In the genomic region with DNA sequence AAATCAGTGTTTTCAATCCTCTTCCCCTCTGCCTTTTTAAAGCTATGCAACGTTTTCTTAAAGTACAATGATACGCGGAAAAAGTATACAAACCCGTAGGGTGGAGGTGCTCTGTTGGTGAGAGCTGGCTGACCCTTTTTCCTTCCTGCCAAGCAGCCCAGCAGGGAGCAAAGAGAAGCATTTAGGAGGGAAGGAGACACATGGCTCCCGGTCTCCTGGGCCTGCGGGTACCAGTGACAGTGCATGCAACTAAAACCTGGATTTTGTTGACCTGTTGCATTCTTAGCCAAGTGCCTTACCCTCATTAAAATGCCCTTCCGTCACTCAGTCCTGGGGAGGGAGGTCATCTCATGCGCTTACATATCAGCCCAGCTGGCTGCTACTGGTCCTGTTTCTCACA, we compare ENCODE assay signal across 20 cellular contexts.
DNase-seq lines count a peak whose midpoint lies in the region; ATAC-seq and TF ChIP-seq lines count a peak whose summit lies in the region.
"Had no signal": no experiment of that assay in that cellular context is flagged by ENCODE, and none has a peak within 500 bp of the region (broad histone marks: within the 10 kb centered on the region; RNA-seq: fewer than 3 reads in every experiment).

No MANE protein-coding gene starts in this region.

- no peaks in the 10 kb centered on the region for H3K79me2 ChIP-seq in smooth muscle cell (ENCODE audit: low read depth)

- POLR2A ChIA-PET in WTC11 (lab: Charles Lee): no interaction called here

- H3K4me1 Mint-ChIP-seq in WTC11: peaks cover 48% of the 10 kb centered on the region
- peaks cover 57% of the 10 kb centered on the region for H3K4me1 Mint-ChIP-seq in glutamatergic neuron (ENCODE audit: low read depth, unreplicated experiment)

- peaks cover 22% of the 10 kb centered on the region for H3K4me1 ChIP-seq in smooth muscle cell (ENCODE audit: low read depth)

- no peaks in the 10 kb centered on the region for H3K36me3 ChIP-seq in smooth muscle cell (ENCODE audit: low read depth)
- H3K36me3 ChIP-seq: SJCRH30 had no signal

- H3K9me3 Mint-ChIP-seq in WTC11 (no peaks in the 10 kb centered on the region), glutamatergic neuron (ENCODE audit: unreplicated experiment) (peaks cover 4% of the 10 kb centered on the region)
- H3K9me3 Mint-ChIP-seq: CD8-positive, alpha-beta T cell had no signal

- H4K20me1 ChIP-seq in smooth muscle cell (ENCODE audit: low read depth): no peaks in the 10 kb centered on the region

- peak overlapping the region; percentile 90 for H3K27ac ChIP-seq in smooth muscle cell (ENCODE audit: low read depth)
- H3K27ac ChIP-seq: KMS-11 had no signal

- H3K36me3 Mint-ChIP-seq in WTC11: no peaks in the 10 kb centered on the region
- H3K36me3 Mint-ChIP-seq in glutamatergic neuron (ENCODE audit: unreplicated experiment): no peaks in the 10 kb centered on the region

- DNase-seq in NCI-H748 (lab: John Stamatoyannopoulos, UW; ENCODE audit: unreplicated experiment) (peak; percentile 45), NCI-H748 treated with DMSO at 0.1 percent for 48 hours (lab: John Stamatoyannopoulos, UW) (no peak), WTC11 (ENCODE audit: low spot score) (no peak), glutamatergic neuron (no peak), smooth muscle cell (lab: John Stamatoyannopoulos, UW; ENCODE audit: unreplicated experiment) (no peak), NCI-H1105 (lab: John Stamatoyannopoulos, UW) (no peak), NCI-H2081 (lab: John Stamatoyannopoulos, UW) (no peak)
- no peak for DNase-seq in stimulated activated CD4-positive, alpha-beta T cell treated with anti-CD3 and anti-CD28 coated beads, Interleukin-15, amount 100 ng/mL, for 24 hours
- DNase-seq: 8988T; CD8-positive, alpha-beta T cell; GOT3; NCI-H1048; NCI-H1694; NCI-H2107; NCI-H226; NCI-H524 treated with DMSO at 0.1 percent for 48 hours; PC-3; SJCRH30 had no signal

- ATAC-seq in WTC11: no peak
- ATAC-seq: CD8-positive, alpha-beta T cell; PC-3 had no signal

- H2AFZ ChIP-seq in smooth muscle cell (ENCODE audit: low read depth): no peak overlapping the region

- no peaks in the 10 kb centered on the region for H3K27me3 ChIP-seq in smooth muscle cell (ENCODE audit: low read depth)
- H3K27me3 ChIP-seq: SJCRH30 had no signal

- TF ChIP-seq CTCF in WTC11 (IDR thresholded peaks at IDR 0.05): no peak
- no peak for TF ChIP-seq CTCF in glutamatergic neuron (IDR thresholded peaks at IDR 0.05; ENCODE audit: partially characterized antibody, unreplicated experiment)
- TF ChIP-seq CTCF in smooth muscle cell (IDR thresholded peaks at IDR 0.05; ENCODE audit: borderline replicate concordance, insufficient read depth, poor library complexity, severe bottlenecking): no peak

- no peaks in the 10 kb centered on the region for H3K9me3 ChIP-seq in smooth muscle cell (replicated peaks; ENCODE audit: low read depth)
- H3K9me3 ChIP-seq: SJCRH30 had no signal

- CTCF ChIA-PET in WTC11 (lab: Charles Lee): interaction anchor here (1.6 kb wide), 1 partner anchor 14 kb away, joined by 4 read pairs; no protein-coding TSS in a partner anchor

- 94% methylated on average over 8 of the region's 8 CpGs for WGBS in smooth muscle cell (ENCODE audit: low lambda C conversion rate)

- no peak overlapping the region for H3K4me3 Mint-ChIP-seq in WTC11
- no peak overlapping the region for H3K4me3 Mint-ChIP-seq in glutamatergic neuron (ENCODE audit: unreplicated experiment)
- H3K4me3 Mint-ChIP-seq: CD8-positive, alpha-beta T cell had no signal

- peak overlapping the region; percentile 58; the same call in 1 of the 2 replicates for H3K27ac Mint-ChIP-seq in WTC11
- peak overlapping the region; percentile 73 for H3K27ac Mint-ChIP-seq in glutamatergic neuron (ENCODE audit: unreplicated experiment)
- H3K27ac Mint-ChIP-seq: CD8-positive, alpha-beta T cell had no signal

- H3K27me3 Mint-ChIP-seq in WTC11 (ENCODE audit: low read depth) (no peaks in the 10 kb centered on the region), glutamatergic neuron (ENCODE audit: unreplicated experiment) (no peaks in the 10 kb centered on the region)

- no peak overlapping the region for H3K4me3 ChIP-seq in smooth muscle cell
- H3K4me3 ChIP-seq: GM12878, SJCRH30 had no signal

- H3K4me2 ChIP-seq in smooth muscle cell: no peak overlapping the region
- H3K4me2 ChIP-seq: KMS-11 had no signal

- H3F3A ChIP-seq in smooth muscle cell (ENCODE audit: low read depth): peaks cover 6% of the 10 kb centered on the region

- no peak overlapping the region for H3K9ac ChIP-seq in smooth muscle cell (ENCODE audit: low read depth)
- H3K9ac ChIP-seq: KMS-11 had no signal

TF ChIP-seq in WTC11, 78 proteins besides CTCF, POLR2A, EP300 and RAD21:
- TF ChIP-seq JAZF1 (CRISPR knock-in tag; IDR thresholded peaks at IDR 0.05): no peak
- TF ChIP-seq NFATC4 (CRISPR knock-in tag; IDR thresholded peaks at IDR 0.05): no peak
- TF ChIP-seq, protein P1, sequence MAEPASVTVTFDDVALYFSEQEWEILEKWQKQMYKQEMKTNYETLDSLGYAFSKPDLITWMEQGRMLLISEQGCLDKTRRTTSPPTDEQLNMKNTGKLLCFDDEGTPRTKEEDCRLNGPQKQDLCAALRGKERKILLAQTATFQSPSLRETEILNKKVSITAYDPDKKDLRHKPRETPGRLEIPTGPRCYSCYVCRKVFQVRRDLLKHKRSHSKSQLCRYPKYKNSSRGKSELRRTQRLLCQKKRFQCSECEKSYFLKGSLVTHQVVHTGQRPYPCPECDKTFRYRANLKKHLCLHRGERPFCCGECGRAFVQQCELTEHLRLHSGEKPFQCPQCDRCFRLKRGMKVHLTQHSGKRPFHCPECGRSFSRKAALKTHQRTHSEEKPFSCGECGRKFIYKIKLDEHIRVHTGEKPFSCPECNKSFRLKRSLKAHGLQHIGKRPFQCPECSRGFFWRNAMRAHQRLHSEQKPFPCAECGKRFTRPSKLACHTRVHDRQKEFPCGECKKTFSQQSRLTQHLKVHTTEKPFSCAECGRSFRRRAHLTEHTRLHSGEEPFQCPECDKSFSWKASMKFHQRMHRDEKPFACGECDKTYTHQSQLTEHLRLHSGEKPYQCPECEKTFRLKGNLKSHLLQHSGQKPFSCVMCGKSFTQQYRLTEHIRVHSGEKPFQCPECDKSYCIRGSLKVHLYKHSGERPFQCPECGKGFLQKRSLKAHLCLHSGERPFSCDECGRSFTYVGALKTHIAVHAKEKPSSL (CRISPR knock-in tag; conservative IDR thresholded peaks at IDR 0.05): no peak
- TF ChIP-seq, protein P2, sequence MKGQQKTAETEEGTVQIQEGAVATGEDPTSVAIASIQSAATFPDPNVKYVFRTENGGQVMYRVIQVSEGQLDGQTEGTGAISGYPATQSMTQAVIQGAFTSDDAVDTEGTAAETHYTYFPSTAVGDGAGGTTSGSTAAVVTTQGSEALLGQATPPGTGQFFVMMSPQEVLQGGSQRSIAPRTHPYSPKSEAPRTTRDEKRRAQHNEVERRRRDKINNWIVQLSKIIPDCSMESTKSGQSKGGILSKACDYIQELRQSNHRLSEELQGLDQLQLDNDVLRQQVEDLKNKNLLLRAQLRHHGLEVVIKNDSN (CRISPR knock-in tag; IDR thresholded peaks at IDR 0.05): no peak
- no peak for TF ChIP-seq ZNF232 (CRISPR knock-in tag; IDR thresholded peaks at IDR 0.05)
- TF ChIP-seq MXD4 (CRISPR knock-in tag; IDR thresholded peaks at IDR 0.05; ENCODE audit: borderline replicate concordance): no peak
- TF ChIP-seq ZNF671 (CRISPR knock-in tag; IDR thresholded peaks at IDR 0.05): no peak
- no peak for TF ChIP-seq RORB (CRISPR knock-in tag; IDR thresholded peaks at IDR 0.05)
- TF ChIP-seq TP53 (CRISPR knock-in tag; IDR thresholded peaks at IDR 0.05): no peak
- no peak for TF ChIP-seq NR2C2 (CRISPR knock-in tag; IDR thresholded peaks at IDR 0.05)
- TF ChIP-seq GRHL2 (CRISPR knock-in tag; IDR thresholded peaks at IDR 0.05; ENCODE audit: insufficient replicate concordance, severe bottlenecking): no peak
- TF ChIP-seq ETV6 (CRISPR knock-in tag; IDR thresholded peaks at IDR 0.05): no peak
- TF ChIP-seq, protein P3, sequence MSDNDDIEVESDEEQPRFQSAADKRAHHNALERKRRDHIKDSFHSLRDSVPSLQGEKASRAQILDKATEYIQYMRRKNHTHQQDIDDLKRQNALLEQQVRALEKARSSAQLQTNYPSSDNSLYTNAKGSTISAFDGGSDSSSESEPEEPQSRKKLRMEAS (CRISPR knock-in tag; IDR thresholded peaks at IDR 0.05): no peak
- TF ChIP-seq MYBL2 (CRISPR knock-in tag; IDR thresholded peaks at IDR 0.05): no peak
- TF ChIP-seq, protein P4, sequence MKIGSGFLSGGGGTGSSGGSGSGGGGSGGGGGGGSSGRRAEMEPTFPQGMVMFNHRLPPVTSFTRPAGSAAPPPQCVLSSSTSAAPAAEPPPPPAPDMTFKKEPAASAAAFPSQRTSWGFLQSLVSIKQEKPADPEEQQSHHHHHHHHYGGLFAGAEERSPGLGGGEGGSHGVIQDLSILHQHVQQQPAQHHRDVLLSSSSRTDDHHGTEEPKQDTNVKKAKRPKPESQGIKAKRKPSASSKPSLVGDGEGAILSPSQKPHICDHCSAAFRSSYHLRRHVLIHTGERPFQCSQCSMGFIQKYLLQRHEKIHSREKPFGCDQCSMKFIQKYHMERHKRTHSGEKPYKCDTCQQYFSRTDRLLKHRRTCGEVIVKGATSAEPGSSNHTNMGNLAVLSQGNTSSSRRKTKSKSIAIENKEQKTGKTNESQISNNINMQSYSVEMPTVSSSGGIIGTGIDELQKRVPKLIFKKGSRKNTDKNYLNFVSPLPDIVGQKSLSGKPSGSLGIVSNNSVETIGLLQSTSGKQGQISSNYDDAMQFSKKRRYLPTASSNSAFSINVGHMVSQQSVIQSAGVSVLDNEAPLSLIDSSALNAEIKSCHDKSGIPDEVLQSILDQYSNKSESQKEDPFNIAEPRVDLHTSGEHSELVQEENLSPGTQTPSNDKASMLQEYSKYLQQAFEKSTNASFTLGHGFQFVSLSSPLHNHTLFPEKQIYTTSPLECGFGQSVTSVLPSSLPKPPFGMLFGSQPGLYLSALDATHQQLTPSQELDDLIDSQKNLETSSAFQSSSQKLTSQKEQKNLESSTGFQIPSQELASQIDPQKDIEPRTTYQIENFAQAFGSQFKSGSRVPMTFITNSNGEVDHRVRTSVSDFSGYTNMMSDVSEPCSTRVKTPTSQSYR (CRISPR knock-in tag; IDR thresholded peaks at IDR 0.05): no peak
- no peak for TF ChIP-seq SP1 (CRISPR knock-in tag; conservative IDR thresholded peaks at IDR 0.05)
- TF ChIP-seq, protein P5, sequence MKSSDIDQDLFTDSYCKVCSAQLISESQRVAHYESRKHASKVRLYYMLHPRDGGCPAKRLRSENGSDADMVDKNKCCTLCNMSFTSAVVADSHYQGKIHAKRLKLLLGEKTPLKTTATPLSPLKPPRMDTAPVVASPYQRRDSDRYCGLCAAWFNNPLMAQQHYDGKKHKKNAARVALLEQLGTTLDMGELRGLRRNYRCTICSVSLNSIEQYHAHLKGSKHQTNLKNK (CRISPR knock-in tag; IDR thresholded peaks at IDR 0.05): no peak
- TF ChIP-seq SMAD3 (CRISPR knock-in tag; IDR thresholded peaks at IDR 0.05; ENCODE audit: borderline replicate concordance): no peak
- TF ChIP-seq SMAD4 (CRISPR knock-in tag; IDR thresholded peaks at IDR 0.05): no peak
